Comparison of ENCODE assay signal across 1 cellular context in genomic region chr3:187039723-187040414, GRCh38.
TF ChIP-seq lines count a peak whose summit lies in the region.

No MANE protein-coding gene starts in this region.

TF ChIP-seq in HepG2, 621 proteins besides CTCF, POLR2A, EP300 and RAD21 (continues in another document):
- TF ChIP-seq ZHX2 (IDR thresholded peaks at IDR 0.05; ENCODE audit: low read depth) (no peak), ZHX2 (CRISPR knock-in tag; IDR thresholded peaks at IDR 0.05; ENCODE audit: borderline replicate concordance) (no peak), MXI1 (IDR thresholded peaks at IDR 0.05; ENCODE audit: borderline replicate concordance, low read depth, low read length) (0 out of 3 replicates have a peak, but pooled peaks have one; percentile 9), RBFOX2 (IDR thresholded peaks at IDR 0.05; ENCODE audit: low read depth, low read length) (peak; percentile 76), ZNF639 (CRISPR knock-in tag; conservative IDR thresholded peaks at IDR 0.05) (peak; percentile 50; the same call in 1 of the 2 replicates), RXRA (CRISPR knock-in tag; IDR thresholded peaks at IDR 0.05) (peak; percentile 9; the same call in 1 of the 2 replicates), TFDP2 (CRISPR knock-in tag; IDR thresholded peaks at IDR 0.05) (no peak), POLR2AphosphoS5 (IDR thresholded peaks at IDR 0.05; ENCODE audit: low read depth, low read length) (no peak), EED (CRISPR knock-in tag; IDR thresholded peaks at IDR 0.05) (peak; percentile 26; the same call in 1 of the 2 replicates), HNF4A (CRISPR knock-in tag; IDR thresholded peaks at IDR 0.05) (peak; percentile 47), ARID2 (CRISPR knock-in tag; IDR thresholded peaks at IDR 0.05; ENCODE audit: borderline replicate concordance) (peak; percentile 71), ZNF30 (CRISPR knock-in tag; IDR thresholded peaks at IDR 0.05) (no peak), KDM1A (CRISPR knock-in tag; IDR thresholded peaks at IDR 0.05) (0 out of 2 replicates have a peak, but pooled peaks have one; percentile 0), NKX3-1 (CRISPR knock-in tag; IDR thresholded peaks at IDR 0.05) (0 out of 2 replicates have a peak, but pooled peaks have one; percentile 0), ARHGAP35 (CRISPR knock-in tag; IDR thresholded peaks at IDR 0.05; ENCODE audit: borderline replicate concordance) (0 out of 2 replicates have a peak, but pooled peaks have one; percentile 19), TBX2 (CRISPR knock-in tag; IDR thresholded peaks at IDR 0.05; ENCODE audit: borderline replicate concordance) (peak; percentile 57; the same call in 1 of the 2 replicates), ZSCAN31 (CRISPR knock-in tag; IDR thresholded peaks at IDR 0.05; ENCODE audit: low read depth) (0 out of 2 replicates have a peak, but pooled peaks have one; percentile 46), ZC3H4 (CRISPR knock-in tag; IDR thresholded peaks at IDR 0.05; ENCODE audit: borderline replicate concordance) (peak; percentile 93; the same call in 1 of the 2 replicates), ZBTB34 (CRISPR knock-in tag; IDR thresholded peaks at IDR 0.05) (no peak), ATF2 (CRISPR knock-in tag; IDR thresholded peaks at IDR 0.05) (no peak), ZNF10 (CRISPR knock-in tag; IDR thresholded peaks at IDR 0.05; ENCODE audit: borderline replicate concordance, low read depth) (no peak), RARA (CRISPR knock-in tag; IDR thresholded peaks at IDR 0.05) (peak; percentile 8; the same call in 1 of the 2 replicates), ZNF644 (CRISPR knock-in tag; IDR thresholded peaks at IDR 0.05; ENCODE audit: low read depth) (peak; percentile 11; the same call in 1 of the 2 replicates), NRL (CRISPR knock-in tag; IDR thresholded peaks at IDR 0.05; ENCODE audit: borderline replicate concordance) (no peak), KLF6 (CRISPR knock-in tag; IDR thresholded peaks at IDR 0.05) (peak; percentile 38; the same call in 1 of the 2 replicates), CC2D1A (CRISPR knock-in tag; IDR thresholded peaks at IDR 0.05) (0 out of 2 replicates have a peak, but pooled peaks have one; percentile 53), ZNF672 (CRISPR knock-in tag; IDR thresholded peaks at IDR 0.05) (no peak), NFE2L1 (CRISPR knock-in tag; IDR thresholded peaks at IDR 0.05; ENCODE audit: borderline replicate concordance) (no peak), ZNF772 (CRISPR knock-in tag; IDR thresholded peaks at IDR 0.05) (no peak), REST (IDR thresholded peaks at IDR 0.05; ENCODE audit: borderline replicate concordance in 1 of 2, low read depth in 1 of 2, low read length in 2 of 2) (0 out of 4 replicates have a peak, but pooled peaks of 1 of the 2 experiments have one; percentile 25), JUND (CRISPR knock-in tag; IDR thresholded peaks at IDR 0.05) (no peak), HDAC1 (CRISPR knock-in tag; IDR thresholded peaks at IDR 0.05) (peak; percentile 47; the same call in 1 of the 2 replicates), ATAD3A (CRISPR knock-in tag; IDR thresholded peaks at IDR 0.05) (no peak), HMGXB4 (CRISPR knock-in tag; IDR thresholded peaks at IDR 0.05; ENCODE audit: borderline replicate concordance in 1 of 2, low read depth in 1 of 2) (0 out of 4 replicates have a peak, but pooled peaks of 1 of the 2 experiments have one; percentile 9), ZFX (CRISPR knock-in tag; IDR thresholded peaks at IDR 0.05; ENCODE audit: low read depth) (0 out of 2 replicates have a peak, but pooled peaks have one; percentile 25), ZNF333 (CRISPR knock-in tag; IDR thresholded peaks at IDR 0.05; ENCODE audit: borderline replicate concordance) (no peak), HNF1B (CRISPR knock-in tag; IDR thresholded peaks at IDR 0.05) (0 out of 2 replicates have a peak, but pooled peaks have one; percentile 14)
